In the genomic region with DNA sequence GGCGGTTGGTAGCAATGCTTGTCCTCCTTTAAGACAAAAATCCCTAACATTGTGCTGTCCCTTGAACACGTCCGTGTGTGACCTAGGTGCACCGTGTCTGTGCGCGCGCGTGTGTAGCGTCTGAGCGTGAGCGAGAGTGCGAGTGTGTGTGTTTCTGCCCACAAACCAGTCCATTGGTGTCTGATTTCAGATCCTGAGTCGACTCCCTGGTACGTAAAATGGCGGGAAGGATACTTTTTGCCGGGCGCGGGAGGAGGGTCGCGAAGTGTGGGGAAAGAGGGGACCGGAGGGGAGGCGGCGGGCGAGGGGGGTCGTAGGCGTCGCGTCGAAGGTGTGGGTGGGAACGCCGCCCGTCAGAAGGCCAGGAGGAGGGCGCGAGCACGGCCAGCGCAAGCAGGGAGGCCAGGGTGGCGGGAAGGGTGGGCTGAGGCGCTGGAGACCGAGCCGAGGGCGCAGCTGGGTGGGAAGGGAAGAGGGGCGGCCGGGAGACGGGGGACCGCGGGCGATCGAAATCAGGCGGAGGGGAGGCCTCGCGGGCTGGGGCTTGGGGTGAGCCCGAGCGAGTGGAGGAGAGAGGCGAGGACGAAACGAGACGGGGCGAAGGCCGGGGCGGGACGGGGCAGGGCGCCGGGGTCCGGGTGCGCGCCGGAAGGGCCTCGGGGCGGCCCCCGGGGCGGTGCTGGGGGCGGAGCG, we compare ENCODE assay signal across 8 cellular contexts.
DNase-seq lines count a peak whose midpoint lies in the region; ATAC-seq and TF ChIP-seq lines count a peak whose summit lies in the region.

No MANE protein-coding gene starts in this region.

- peaks cover 12% of the 10 kb centered on the region for H3K36me3 Mint-ChIP-seq in central memory CD8-positive, alpha-beta T cell (ENCODE audit: insufficient read depth)

- H3K27me3 Mint-ChIP-seq in central memory CD8-positive, alpha-beta T cell = peaks cover 88% of the 10 kb centered on the region

- H3K27ac Mint-ChIP-seq in central memory CD8-positive, alpha-beta T cell (ENCODE audit: low read depth) = no peak overlapping the region

- H3K9me3 Mint-ChIP-seq in central memory CD8-positive, alpha-beta T cell = peaks cover 9% of the 10 kb centered on the region

- TF ChIP-seq CTCF in GM13977 (IDR thresholded peaks at IDR 0.05; ENCODE audit: extremely low read depth, insufficient read depth, missing control alignments) = no peak

- no peaks in the 10 kb centered on the region for H3K36me3 ChIP-seq in rectal smooth muscle tissue (ENCODE audit: control insufficient read depth, insufficient read depth, low read length)

- DNase-seq in GM13977 (ENCODE audit: low spot score) (peak; percentile 54), NCI-H146 treated with DMSO at 0.1 percent for 48 hours (lab: John Stamatoyannopoulos, UW; ENCODE audit: unreplicated experiment) (peak; percentile 17), NCI-H446 (lab: John Stamatoyannopoulos, UW) (no peak), anterior cingulate cortex (lab: John Stamatoyannopoulos, UW) (no peak)
- DNase-seq in central memory CD8-positive, alpha-beta T cell (ENCODE audit: low spot score in 2 of 2) = no peak

- in situ Hi-C loops in GM13977 (cut with MboI; ENCODE audit: low pct_unique_long_range_greater_than_20kb, low sequenced_read_pairs, unreplicated experiment) = loop anchor here (25.0 kb wide), 1 partner anchor 358 kb away; no protein-coding TSS in a partner anchor

- H3K4me3 ChIP-seq in rectal smooth muscle tissue (ENCODE audit: low read length) = peak overlapping the region; percentile 64

- peaks cover 4% of the 10 kb centered on the region for H3K4me1 ChIP-seq in rectal smooth muscle tissue (ENCODE audit: control insufficient read depth, insufficient read depth, low read length)

- peaks cover 24% of the 10 kb centered on the region for H3K4me1 Mint-ChIP-seq in central memory CD8-positive, alpha-beta T cell

- no peak for ATAC-seq in central memory CD8-positive, alpha-beta T cell (replicated peaks; ENCODE audit: extremely low read depth, poor library complexity, severe bottlenecking)
- ATAC-seq in GM18868 (IDR thresholded peaks at IDR 0.05; ENCODE audit: unreplicated experiment) (no peak), HG02759 (IDR thresholded peaks at IDR 0.05; ENCODE audit: unreplicated experiment) (no peak)

- no peak overlapping the region for H3K9ac ChIP-seq in rectal smooth muscle tissue (ENCODE audit: low read length)

- peak overlapping the region; percentile 74 for H3K4me3 Mint-ChIP-seq in central memory CD8-positive, alpha-beta T cell

- peaks cover 52% of the 10 kb centered on the region for H3K27me3 ChIP-seq in rectal smooth muscle tissue (ENCODE audit: control insufficient read depth, insufficient read depth, low read length)

- no peak overlapping the region for H3K27ac ChIP-seq in rectal smooth muscle tissue (ENCODE audit: low read depth, low read length)

Comparison
In these comparisons a context has a peak if more than half of its experiments do, and no peak if none do; other contexts are left out.
1. DNase-seq: peak in GM13977 (single experiment) and NCI-H146 treated with DMSO at 0.1 percent for 48 hours (single experiment); none in central memory CD8-positive, alpha-beta T cell (0 of 2), NCI-H446 (0 of 2) and anterior cingulate cortex (0 of 58).